In the genomic region with DNA sequence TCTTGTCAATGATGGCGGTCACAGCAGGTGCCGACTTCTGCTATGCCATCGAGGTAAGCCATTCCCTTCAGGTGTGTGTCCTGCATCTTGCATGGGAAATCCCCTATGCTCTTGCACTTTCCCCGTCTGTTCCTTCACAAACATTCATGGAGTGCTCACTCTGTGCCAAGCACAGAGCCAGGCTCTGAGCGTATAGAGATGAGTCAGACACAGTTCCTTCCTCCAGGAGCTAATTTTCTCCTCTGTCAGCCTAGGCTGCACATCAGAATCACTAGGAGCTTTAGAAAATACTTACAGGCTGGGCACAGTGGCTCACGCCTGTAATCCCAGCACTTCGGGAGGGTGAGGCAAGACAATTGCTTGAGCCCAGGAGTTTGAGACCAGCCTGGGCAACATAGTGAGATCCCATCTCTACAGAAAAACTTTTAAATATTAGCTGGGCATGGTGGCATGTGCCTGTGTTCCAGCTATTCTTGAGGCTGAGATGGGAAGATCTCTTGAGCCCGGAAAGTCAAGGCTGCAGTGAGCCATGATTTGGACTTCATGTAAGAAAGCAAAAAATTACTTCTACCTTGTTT, we compare ENCODE assay signal across 26 cellular contexts.
"Had no signal": no experiment of that assay in that cellular context is flagged by ENCODE, and none has a peak within 500 bp of the region (broad histone marks: within the 10 kb centered on the region; RNA-seq: fewer than 3 reads in every experiment).

No MANE protein-coding gene starts in this region.

- FAIRE-seq: endometrium, small intestine, urothelium cell line had no signal

- ATAC-seq: activated CD4-positive, alpha-beta T cell treated with anti-CD3 and anti-CD28 coated beads for 36 hours; stimulated activated effector memory CD8-positive, alpha-beta T cell treated with anti-CD3 and anti-CD28 coated beads, Interleukin-12 subunit alpha, Interleukin-12 subunit beta, amount 100 ng/mL, for 72 hours had no signal

- H3K9me3 ChIP-seq: left ventricle myocardium inferior, ovary, sigmoid colon, thoracic aorta had no signal

- DNase-seq: activated CD4-positive, alpha-beta T cell treated with anti-CD3 and anti-CD28 coated beads for 36 hours; activated CD4-positive, CD25-positive, alpha-beta regulatory T cell; activated CD8-positive, alpha-beta memory T cell treated with anti-CD3 and anti-CD28 coated beads for 24 hours; activated gamma-delta T cell; activated naive CD4-positive, alpha-beta T cell treated with anti-CD3 and anti-CD28 coated beads, Interleukin-2, amount 10 ng/mL, durations not matched to agents 7 days and 5 days; activated naive CD8-positive, alpha-beta T cell treated with anti-CD3 and anti-CD28 coated beads, Interleukin-2, amount 10 ng/mL, durations not matched to agents 7 days and 5 days; amniotic stem cell; central memory CD4-positive, alpha-beta T cell; effector CD8-positive, alpha-beta T cell; erythroblast; foreskin fibroblast; left ventricle myocardium inferior; naive B cell; nephron progenitor cell; ovary; retina; sigmoid colon; small intestine; stimulated activated CD4-positive, alpha-beta T cell treated with anti-CD3 and anti-CD28 coated beads, Interleukin-4, amount 100 ng/mL, for 24 hours; T-helper 1 cell; trophoblast cell had no signal

- H3K36me3 ChIP-seq: ovary had no signal

- H3K4me1 ChIP-seq: sigmoid colon had no signal

- H3K4me3 ChIP-seq: left ventricle myocardium inferior, lung, ovary, sigmoid colon, thoracic aorta had no signal

- H3K27ac ChIP-seq: left ventricle myocardium inferior, ovary, sigmoid colon, thoracic aorta had no signal

- H3K27me3 ChIP-seq: ovary, sigmoid colon had no signal
